10 cellular contexts compared by ENCODE assay signal in genomic region chr5:177428574-177429217, GRCh38. TPM values are rescaled to one million over a fixed set of nuclear protein-coding genes. Genes with fewer than 3 reads are reported as not detected.
DNase-seq lines count a peak whose midpoint lies in the region; ATAC-seq and TF ChIP-seq lines count a peak whose summit lies in the region.
"Had no signal": no experiment of that assay in that cellular context is flagged by ENCODE, and none has a peak within 500 bp of the region (broad histone marks: within the 10 kb centered on the region; RNA-seq: fewer than 3 reads in every experiment).

No MANE protein-coding gene starts in this region.

- no peak for DNase-seq in activated naive CD4-positive, alpha-beta T cell treated with Interleukin-2 at 50 U/mL for 16 hours
- no peak for DNase-seq in activated B cell treated with CpG ODN at 0.5 μM for 24 hours
- DNase-seq in tibial nerve (ENCODE audit: low spot score in 2 of 2) = no peak
- DNase-seq in NCI-H2171 (lab: John Stamatoyannopoulos, UW) = no peak
- DNase-seq in dedifferentiated amniotic fluid mesenchymal stem cell (ENCODE audit: extremely low spot score) = no peak
- no peak for DNase-seq in D341Med (ENCODE audit: low spot score)
- DNase-seq: NCI-H2029 had no signal

- H3K9me3 ChIP-seq in liver (ENCODE audit: control insufficient read depth in 4 of 4, low read length in 3 of 4) = no peaks in the 10 kb centered on the region
- no peaks in the 10 kb centered on the region for H3K9me3 ChIP-seq in tibial nerve

- peaks cover 3 to 25% (median 17%) of the 10 kb centered on the region in 4 donors for H3K4me1 ChIP-seq in liver (ENCODE audit: control insufficient read depth in 4 of 4, insufficient read depth in 4 of 4, low read length in 3 of 4)
- peaks cover 0 to 57% (median 45%) of the 10 kb centered on the region in 4 donors for H3K4me1 ChIP-seq in tibial nerve

- no peak overlapping the region for H3K9ac ChIP-seq in liver (ENCODE audit: low read depth in 1 of 2, low read length in 2 of 2)

- H3K27me3 Mint-ChIP-seq in activated naive CD4-positive, alpha-beta T cell treated with anti-CD3 and anti-CD28 coated beads, Interleukin-2, amount 50 U/mL, for 24 hours = no peaks in the 10 kb centered on the region
- no peaks in the 10 kb centered on the region for H3K27me3 Mint-ChIP-seq in activated B cell treated with CpG ODN at 0.5 μM for 24 hours

- H3K36me3 Mint-ChIP-seq in activated naive CD4-positive, alpha-beta T cell treated with anti-CD3 and anti-CD28 coated beads, Interleukin-2, amount 50 U/mL, for 24 hours = peaks cover 6% of the 10 kb centered on the region
- peaks cover 25% of the 10 kb centered on the region for H3K36me3 Mint-ChIP-seq in activated B cell treated with CpG ODN at 0.5 μM for 24 hours (ENCODE audit: low read depth)

- no peak overlapping the region for H3K4me3 ChIP-seq in liver (ENCODE audit: low read depth in 1 of 3, low read length in 3 of 3)
- no peak overlapping the region for H3K4me3 ChIP-seq in tibial nerve

- H3K27ac ChIP-seq in liver (ENCODE audit: low read depth in 1 of 2, low read length in 2 of 2) (peak overlapping the region; percentile 63 to 73), tibial nerve (peak overlapping the region in 3 of 4 donors; percentile 54 to 69 (median 62))

- no peaks in the 10 kb centered on the region for H3K27me3 ChIP-seq in liver (ENCODE audit: control insufficient read depth in 4 of 4, insufficient read depth in 4 of 4, low read length in 3 of 4)
- no peaks in the 10 kb centered on the region for H3K27me3 ChIP-seq in tibial nerve

- TF ChIP-seq EP300 in tibial nerve (IDR thresholded peaks at IDR 0.05) = no peak

- no peak for TF ChIP-seq RAD21 in liver (IDR thresholded peaks at IDR 0.05)

- no peaks in the 10 kb centered on the region for H3K9me3 Mint-ChIP-seq in activated naive CD4-positive, alpha-beta T cell treated with anti-CD3 and anti-CD28 coated beads, Interleukin-2, amount 50 U/mL, for 24 hours
- H3K9me3 Mint-ChIP-seq in activated B cell treated with CpG ODN at 0.5 μM for 24 hours = no peaks in the 10 kb centered on the region

- peak overlapping the region; percentile 93 for H3K4me3 Mint-ChIP-seq in activated naive CD4-positive, alpha-beta T cell treated with anti-CD3 and anti-CD28 coated beads, Interleukin-2, amount 50 U/mL, for 24 hours
- peak overlapping the region; percentile 88 for H3K4me3 Mint-ChIP-seq in activated B cell treated with CpG ODN at 0.5 μM for 24 hours

- intact Hi-C loops in activated B cell treated with CpG ODN at 0.5 μM for 24 hours (cut with micrococcal nuclease) = loop anchor here (5.0 kb wide), 1 partner anchor 1041 kb away; the partner anchor contains the start of genes HIGD2A and NOP16

- POLR2A ChIA-PET in activated B cell treated with CpG ODN at 0.5 μM for 24 hours (lab: Charles Lee) = interaction anchor here (0.7 to 12.5 kb wide), 10 partner anchors 17 to 698 kb away, joined by 3 to 296 read pairs (median 5); partner anchors contain the start of genes LMAN2, PDLIM7 and PRR7

- WGBS in liver = 85% methylated on average over 10 of the region's 10 CpGs
- 80 to 91% methylated on average over 10 of the region's 10 CpGs for WGBS in tibial nerve, 2 donors

- TF ChIP-seq POLR2A in tibial nerve (IDR thresholded peaks at IDR 0.05) = no peak

- ATAC-seq in activated B cell treated with CpG ODN at 0.5 μM for 24 hours (ENCODE audit: low read depth) = no peak

- H3K36me3 ChIP-seq in liver (ENCODE audit: control insufficient read depth in 4 of 4, insufficient read depth in 3 of 4, low read depth in 1 of 4, low read length in 3 of 4) (peaks cover 0 to 7% (median 2%) of the 10 kb centered on the region in 4 donors), tibial nerve (peaks cover 0 to 37% (median 17%) of the 10 kb centered on the region in 3 donors)

- peak overlapping the region; percentile 59 for H3K27ac Mint-ChIP-seq in activated naive CD4-positive, alpha-beta T cell treated with anti-CD3 and anti-CD28 coated beads, Interleukin-2, amount 50 U/mL, for 24 hours
- H3K27ac Mint-ChIP-seq in activated B cell treated with CpG ODN at 0.5 μM for 24 hours = peak overlapping the region; percentile 89

- TF ChIP-seq CTCF in activated B cell treated with CpG ODN at 0.5 μM for 24 hours (IDR thresholded peaks at IDR 0.05) = no peak
- TF ChIP-seq CTCF in liver (IDR thresholded peaks at IDR 0.05; ENCODE audit: low read depth, low read length, missing input control) = no peak
- no peak for TF ChIP-seq CTCF in tibial nerve (IDR thresholded peaks at IDR 0.05)

- peaks cover 67% of the 10 kb centered on the region for H3K4me1 Mint-ChIP-seq in activated naive CD4-positive, alpha-beta T cell treated with anti-CD3 and anti-CD28 coated beads, Interleukin-2, amount 50 U/mL, for 24 hours
- H3K4me1 Mint-ChIP-seq in activated B cell treated with CpG ODN at 0.5 μM for 24 hours = peaks cover 78% of the 10 kb centered on the region

- CTCF ChIA-PET in activated B cell treated with CpG ODN at 0.5 μM for 24 hours (lab: Charles Lee) = interaction anchor here (2.7 to 7.2 kb wide), 3 partner anchors 16 to 38 kb away, joined by 8 to 53 read pairs (median 29); partner anchors contain the start of gene PRR7

TF ChIP-seq in liver, 16 proteins besides CTCF, POLR2A, EP300 and RAD21:
- TF ChIP-seq, protein P1, sequence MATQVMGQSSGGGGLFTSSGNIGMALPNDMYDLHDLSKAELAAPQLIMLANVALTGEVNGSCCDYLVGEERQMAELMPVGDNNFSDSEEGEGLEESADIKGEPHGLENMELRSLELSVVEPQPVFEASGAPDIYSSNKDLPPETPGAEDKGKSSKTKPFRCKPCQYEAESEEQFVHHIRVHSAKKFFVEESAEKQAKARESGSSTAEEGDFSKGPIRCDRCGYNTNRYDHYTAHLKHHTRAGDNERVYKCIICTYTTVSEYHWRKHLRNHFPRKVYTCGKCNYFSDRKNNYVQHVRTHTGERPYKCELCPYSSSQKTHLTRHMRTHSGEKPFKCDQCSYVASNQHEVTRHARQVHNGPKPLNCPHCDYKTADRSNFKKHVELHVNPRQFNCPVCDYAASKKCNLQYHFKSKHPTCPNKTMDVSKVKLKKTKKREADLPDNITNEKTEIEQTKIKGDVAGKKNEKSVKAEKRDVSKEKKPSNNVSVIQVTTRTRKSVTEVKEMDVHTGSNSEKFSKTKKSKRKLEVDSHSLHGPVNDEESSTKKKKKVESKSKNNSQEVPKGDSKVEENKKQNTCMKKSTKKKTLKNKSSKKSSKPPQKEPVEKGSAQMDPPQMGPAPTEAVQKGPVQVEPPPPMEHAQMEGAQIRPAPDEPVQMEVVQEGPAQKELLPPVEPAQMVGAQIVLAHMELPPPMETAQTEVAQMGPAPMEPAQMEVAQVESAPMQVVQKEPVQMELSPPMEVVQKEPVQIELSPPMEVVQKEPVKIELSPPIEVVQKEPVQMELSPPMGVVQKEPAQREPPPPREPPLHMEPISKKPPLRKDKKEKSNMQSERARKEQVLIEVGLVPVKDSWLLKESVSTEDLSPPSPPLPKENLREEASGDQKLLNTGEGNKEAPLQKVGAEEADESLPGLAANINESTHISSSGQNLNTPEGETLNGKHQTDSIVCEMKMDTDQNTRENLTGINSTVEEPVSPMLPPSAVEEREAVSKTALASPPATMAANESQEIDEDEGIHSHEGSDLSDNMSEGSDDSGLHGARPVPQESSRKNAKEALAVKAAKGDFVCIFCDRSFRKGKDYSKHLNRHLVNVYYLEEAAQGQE (IDR thresholded peaks at IDR 0.05) = no peak
- TF ChIP-seq HNF4G (IDR thresholded peaks at IDR 0.05) (no peak), RXRA (IDR thresholded peaks at IDR 0.05) (no peak), SP1 (IDR thresholded peaks at IDR 0.05) (no peak), FOXA1 (IDR thresholded peaks at IDR 0.05) (no peak), TAF1 (conservative IDR thresholded peaks at IDR 0.05) (no peak), EGR1 (IDR thresholded peaks at IDR 0.05; ENCODE audit: low read depth in 2 of 2) (no peak), NR2F2 (IDR thresholded peaks at IDR 0.05) (no peak), FOXA2 (IDR thresholded peaks at IDR 0.05) (no peak), YY1 (IDR thresholded peaks at IDR 0.05) (no peak), HNF4A (conservative IDR thresholded peaks at IDR 0.05) (no peak), ATF3 (IDR thresholded peaks at IDR 0.05) (no peak)
- TF ChIP-seq, protein P2, sequence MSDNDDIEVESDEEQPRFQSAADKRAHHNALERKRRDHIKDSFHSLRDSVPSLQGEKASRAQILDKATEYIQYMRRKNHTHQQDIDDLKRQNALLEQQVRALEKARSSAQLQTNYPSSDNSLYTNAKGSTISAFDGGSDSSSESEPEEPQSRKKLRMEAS (IDR thresholded peaks at IDR 0.05) = no peak

RNA-seq across cellular contexts. Expression of gene GRK6, which starts 2.2 kb away (rescaled TPM):
- 90.6 and 92.6 TPM in 2 replicates for total RNA-seq in activated B cell treated with CpG ODN at 0.5 μM for 24 hours
- 10 to 100 TPM; 15.2 to 24.0 TPM for total RNA-seq in liver
- 1 to 10 TPM; 3.1 to 6.4 TPM for polyA plus RNA-seq in liver
- total RNA-seq in tibial nerve = 10 to 100 TPM; 19.4 to 26.4 (median 23.2) TPM

RNA-seq across cellular contexts. Expression of gene PRR7, which starts 17.9 kb away (rescaled TPM):
- 2.4 and 3.2 TPM in 2 replicates for total RNA-seq in activated B cell treated with CpG ODN at 0.5 μM for 24 hours
- total RNA-seq in liver = under 1 TPM; 0.17 to 0.37 TPM
- polyA plus RNA-seq in liver = 1 to 10 TPM in 1 of 2 donors, under 1 TPM in 1; 0.60 to 1.4 TPM
- total RNA-seq in tibial nerve = 10 to 100 TPM in 1 of 4 donors, 1 to 10 TPM in 3; 5.1 to 11.2 (median 7.5) TPM

RNA-seq across cellular contexts. Expression of gene F12, which starts 19.3 kb away (rescaled TPM):
- total RNA-seq in activated B cell treated with CpG ODN at 0.5 μM for 24 hours (0.31 TPM in 1 of 2 replicates, not detected in the other), liver (100 to 1,000 TPM in 1 of 2 donors, 10 to 100 TPM in 1; 27.7 to 256 TPM), tibial nerve (1 to 10 TPM in 1 of 4 donors, under 1 TPM in 1, not detected in 2; 0.59 to 4.5 TPM)
- polyA plus RNA-seq in liver = 100 to 1,000 TPM; 294 to 328 TPM
- total RNA-seq: mesenteric fat pad had no signal

RNA-seq across cellular contexts. Expression of gene PFN3, which starts 28.2 kb away (rescaled TPM):
- total RNA-seq in activated B cell treated with CpG ODN at 0.5 μM for 24 hours = not detected in 2 replicates
- total RNA-seq in liver = not detected
- not detected for polyA plus RNA-seq in liver
- total RNA-seq in tibial nerve = not detected
- total RNA-seq: mesenteric fat pad had no signal

RNA-seq across cellular contexts. Expression of gene SLC34A1, which starts 44.5 kb away (rescaled TPM):
- not detected in 2 replicates for total RNA-seq in activated B cell treated with CpG ODN at 0.5 μM for 24 hours
- 1 to 10 TPM in 1 of 2 donors, under 1 TPM in 1; 0.23 to 1.0 TPM for total RNA-seq in liver
- under 1 TPM; 0.33 to 0.60 TPM for polyA plus RNA-seq in liver
- total RNA-seq in tibial nerve = not detected
- total RNA-seq: mesenteric fat pad had no signal

Comparison
In these comparisons a context has a peak if more than half of its experiments do, and no peak if none do; other contexts are left out.
1. RNA of gene F12, which starts 19.3 kb away (total RNA-seq): 27.7 to 256 TPM in liver; 0.59 to 4.5 TPM in tibial nerve and 0.31 TPM in activated B cell treated with CpG ODN at 0.5 μM for 24 hours; every median in the first group is over 4 times any median in the second.